1 cellular context compared by ENCODE assay signal in the genomic region with DNA sequence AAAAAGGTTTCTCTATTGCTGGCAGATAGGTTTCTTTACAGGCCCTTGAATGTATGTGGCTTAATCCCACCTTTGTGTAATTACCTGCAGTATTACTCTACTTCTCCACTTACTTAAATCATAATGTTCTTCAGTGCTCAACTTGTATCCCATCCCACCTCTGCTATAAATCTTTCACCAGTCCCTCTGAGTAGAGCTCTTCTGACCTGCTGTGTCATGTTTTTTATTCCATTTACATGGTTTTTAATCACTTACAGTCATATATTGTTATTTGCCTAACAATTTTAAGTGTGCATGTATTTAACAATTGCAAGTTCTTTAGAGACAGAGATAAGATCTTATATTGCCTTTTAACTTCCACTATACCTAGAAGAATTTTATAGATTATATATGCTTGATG.
TF ChIP-seq lines count a peak whose summit lies in the region.

No MANE protein-coding gene starts in this region.

TF ChIP-seq in A549, 52 proteins besides CTCF, POLR2A, EP300 and RAD21 (continued from another document):
- TF ChIP-seq, protein P1, sequence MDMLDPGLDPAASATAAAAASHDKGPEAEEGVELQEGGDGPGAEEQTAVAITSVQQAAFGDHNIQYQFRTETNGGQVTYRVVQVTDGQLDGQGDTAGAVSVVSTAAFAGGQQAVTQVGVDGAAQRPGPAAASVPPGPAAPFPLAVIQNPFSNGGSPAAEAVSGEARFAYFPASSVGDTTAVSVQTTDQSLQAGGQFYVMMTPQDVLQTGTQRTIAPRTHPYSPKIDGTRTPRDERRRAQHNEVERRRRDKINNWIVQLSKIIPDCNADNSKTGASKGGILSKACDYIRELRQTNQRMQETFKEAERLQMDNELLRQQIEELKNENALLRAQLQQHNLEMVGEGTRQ (IDR thresholded peaks at IDR 0.05): no peak
- TF ChIP-seq, protein P2, sequence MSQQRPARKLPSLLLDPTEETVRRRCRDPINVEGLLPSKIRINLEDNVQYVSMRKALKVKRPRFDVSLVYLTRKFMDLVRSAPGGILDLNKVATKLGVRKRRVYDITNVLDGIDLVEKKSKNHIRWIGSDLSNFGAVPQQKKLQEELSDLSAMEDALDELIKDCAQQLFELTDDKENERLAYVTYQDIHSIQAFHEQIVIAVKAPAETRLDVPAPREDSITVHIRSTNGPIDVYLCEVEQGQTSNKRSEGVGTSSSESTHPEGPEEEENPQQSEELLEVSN (IDR thresholded peaks at IDR 0.05; ENCODE audit: borderline replicate concordance, low read depth): no peak
- TF ChIP-seq MYC (IDR thresholded peaks at IDR 0.05; ENCODE audit: borderline replicate concordance, low read length): no peak
- TF ChIP-seq CBX2 (IDR thresholded peaks at IDR 0.05; ENCODE audit: borderline replicate concordance, low read depth): no peak
- TF ChIP-seq CEBPB (IDR thresholded peaks at IDR 0.05): no peak
- no peak for TF ChIP-seq KDM5A (IDR thresholded peaks at IDR 0.05)
- TF ChIP-seq ESRRA (IDR thresholded peaks at IDR 0.05; ENCODE audit: borderline replicate concordance, low read length): no peak
- TF ChIP-seq, protein P3, sequence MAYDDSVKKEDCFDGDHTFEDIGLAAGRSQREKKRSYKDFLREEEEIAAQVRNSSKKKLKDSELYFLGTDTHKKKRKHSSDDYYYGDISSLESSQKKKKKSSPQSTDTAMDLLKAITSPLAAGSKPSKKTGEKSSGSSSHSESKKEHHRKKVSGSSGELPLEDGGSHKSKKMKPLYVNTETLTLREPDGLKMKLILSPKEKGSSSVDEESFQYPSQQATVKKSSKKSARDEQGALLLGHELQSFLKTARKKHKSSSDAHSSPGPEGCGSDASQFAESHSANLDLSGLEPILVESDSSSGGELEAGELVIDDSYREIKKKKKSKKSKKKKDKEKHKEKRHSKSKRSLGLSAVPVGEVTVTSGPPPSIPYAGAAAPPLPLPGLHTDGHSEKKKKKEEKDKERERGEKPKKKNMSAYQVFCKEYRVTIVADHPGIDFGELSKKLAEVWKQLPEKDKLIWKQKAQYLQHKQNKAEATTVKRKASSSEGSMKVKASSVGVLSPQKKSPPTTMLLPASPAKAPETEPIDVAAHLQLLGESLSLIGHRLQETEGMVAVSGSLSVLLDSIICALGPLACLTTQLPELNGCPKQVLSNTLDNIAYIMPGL (CRISPR knock-in tag; IDR thresholded peaks at IDR 0.05; ENCODE audit: borderline replicate concordance): no peak
